ENCODE assay signal across 12 cellular contexts in the genomic region with DNA sequence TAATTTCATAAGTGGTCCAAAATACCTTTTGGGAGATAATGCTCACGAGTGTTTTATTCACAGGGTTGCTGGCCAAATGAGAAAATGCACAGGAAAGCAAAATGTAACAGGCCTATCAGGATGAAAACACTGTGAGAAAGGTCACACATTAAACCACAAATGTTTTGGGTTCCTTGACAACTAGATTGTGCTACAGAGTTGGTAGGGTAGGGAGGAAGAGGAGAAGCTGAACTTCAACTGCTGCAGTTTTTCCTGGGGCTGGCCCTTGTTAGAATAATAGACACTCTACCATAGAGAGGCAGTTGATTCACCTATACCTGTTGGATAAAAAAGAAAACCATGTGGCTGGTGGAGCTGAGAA. TPM values are rescaled to one million over a fixed set of nuclear protein-coding genes. Genes with fewer than 3 reads are reported as not detected.
DNase-seq lines count a peak whose midpoint lies in the region; ATAC-seq, FAIRE-seq and TF ChIP-seq lines count a peak whose summit lies in the region.
"Had no signal": no experiment of that assay in that cellular context is flagged by ENCODE, and none has a peak within 500 bp of the region (broad histone marks: within the 10 kb centered on the region; RNA-seq: fewer than 3 reads in every experiment).

No MANE protein-coding gene starts in this region.

- H3K9ac ChIP-seq in mammary epithelial cell (ENCODE audit: insufficient read depth, low read length): no peak overlapping the region

- H3K4me1 ChIP-seq in mammary epithelial cell (ENCODE audit: insufficient read depth, low read length): peaks cover 4% of the 10 kb centered on the region
- no peaks in the 10 kb centered on the region for H3K4me1 ChIP-seq in small intestine (ENCODE audit: control insufficient read depth in 2 of 2, insufficient read depth in 1 of 2, low read depth in 1 of 2, low read length in 1 of 2)

- 88% methylated on average over 1 of the region's 1 CpG for WGBS in mammary epithelial cell (ENCODE audit: low coverage, missing lambda C conversion rate)
- WGBS in small intestine, 3 donors: 3 to 36% (median 15%) methylated on average over 1 of the region's 1 CpG

- H3K9me3 ChIP-seq in mammary epithelial cell (replicated peaks; ENCODE audit: insufficient read depth, low read length) (no peaks in the 10 kb centered on the region), small intestine (ENCODE audit: control insufficient read depth, low read depth) (no peaks in the 10 kb centered on the region)

- no peaks in the 10 kb centered on the region for H4K20me1 ChIP-seq in mammary epithelial cell (ENCODE audit: insufficient read depth, low read length)

- H3K79me2 ChIP-seq in mammary epithelial cell (ENCODE audit: insufficient read depth, low read length): no peaks in the 10 kb centered on the region

- H3K4me3 ChIP-seq in mammary epithelial cell (replicated peaks in 1 of 3; ENCODE audit: insufficient read depth in 1 of 3, low read depth in 2 of 3, low read length in 3 of 3): no peak overlapping the region
- H3K4me3 ChIP-seq in small intestine (ENCODE audit: low read depth in 1 of 2, low read length in 2 of 2): no peak overlapping the region

- FAIRE-seq in small intestine (lab: Jason Lieb, UNC): no peak
- FAIRE-seq: A204.1 had no signal

- no peak overlapping the region for H3K27ac ChIP-seq in mammary epithelial cell (ENCODE audit: insufficient read depth, low read depth, low read length)
- peak overlapping the region in 1 of 2 donors; percentile 43 for H3K27ac ChIP-seq in small intestine (ENCODE audit: low read depth in 1 of 2, low read length in 1 of 2)
- H3K27ac ChIP-seq: epithelial cell of prostate had no signal

- H3K27me3 ChIP-seq in mammary epithelial cell (ENCODE audit: insufficient read depth, low read length) (no peaks in the 10 kb centered on the region), small intestine (ENCODE audit: control insufficient read depth in 2 of 2, insufficient read depth in 2 of 2, low read length in 2 of 2) (no peaks in the 10 kb centered on the region)

- CTCF ChIA-PET in mammary epithelial cell (lab: Charles Lee; ENCODE audit: low non-redundant PET): no interaction called here

- in situ Hi-C loops in mammary epithelial cell (cut with MboI; ENCODE audit: low sequenced_read_pairs in 2 of 2): no loop called here

- H3K36me3 ChIP-seq in mammary epithelial cell (ENCODE audit: insufficient read depth, low read length) (no peaks in the 10 kb centered on the region), small intestine (ENCODE audit: control insufficient read depth in 2 of 2, insufficient read depth in 2 of 2, low read length in 2 of 2) (no peaks in the 10 kb centered on the region)

- no peak for TF ChIP-seq CTCF in mammary epithelial cell (conservative IDR thresholded peaks at IDR 0.05 in 1 of 2, IDR thresholded peaks at IDR 0.05 in 1 of 2; ENCODE audit: extremely low read depth in 1 of 2, insufficient read depth in 1 of 2, low read depth in 1 of 2, low read length in 2 of 2)

- intact Hi-C loops in mammary epithelial cell (cut with micrococcal nuclease): no loop called here

- dilution Hi-C loops in mammary epithelial cell (cut with HindIII; ENCODE audit: low sequenced_read_pairs): no loop called here

- BruUV-seq in mammary epithelial cell (replicated peaks; lab: Mats Ljungman, UMichigan): no TSS peak

- H3K4me2 ChIP-seq in mammary epithelial cell (ENCODE audit: insufficient read depth, low read depth, low read length): no peak overlapping the region

- H2AFZ ChIP-seq in mammary epithelial cell (ENCODE audit: low read depth, low read length): no peak overlapping the region

- DNase-seq in NOMO-1 treated with DMSO at 0.1 percent for 48 hours (lab: John Stamatoyannopoulos, UW; ENCODE audit: unreplicated experiment) (peak; percentile 11), NOMO-1 treated with dmso at 0.1 percent for 144 hours (lab: John Stamatoyannopoulos, UW; ENCODE audit: unreplicated experiment) (no peak), M059J (ENCODE audit: low read depth) (peak; percentile 30), mammary epithelial cell (peak; percentile 9), small intestine (peak; percentile 74), hippocampal formation (lab: John Stamatoyannopoulos, UW) (no peak)
- DNase-seq: GOT3, NCI-H510A had no signal

- ATAC-seq in HG02571 (IDR thresholded peaks at IDR 0.05; ENCODE audit: unreplicated experiment) (no peak), GM19328 (IDR thresholded peaks at IDR 0.05; ENCODE audit: unreplicated experiment) (no peak)

RNA-seq across cellular contexts. Expression of gene PAQR8, which starts 28.1 kb away (rescaled TPM):
- 4.9 and 9.9 TPM in 2 replicates for total RNA-seq in M059J (2014; rRNA removed; shearing (Covaris generic))
- 1 to 10 TPM in 1 of 2 donors, under 1 TPM in 1; 0.17 to 3.4 TPM for total RNA-seq in mammary epithelial cell
- polyA plus RNA-seq in mammary epithelial cell (1.4 TPM), small intestine (10 to 100 TPM; 14.1 to 28.6 (median 28.6) TPM)
- 2.2 TPM for polyA minus RNA-seq in mammary epithelial cell

RNA-seq across cellular contexts. Expression of gene MCM3, which starts 49.3 kb away (rescaled TPM):
- total RNA-seq in M059J (2014; rRNA removed; shearing (Covaris generic)): 135 and 211 TPM in 2 replicates
- total RNA-seq in mammary epithelial cell: 10 to 100 TPM; 23.5 to 69.5 TPM
- 127 TPM for polyA plus RNA-seq in mammary epithelial cell
- 152 TPM for polyA minus RNA-seq in mammary epithelial cell
- 10 to 100 TPM in 2 of 3 donors, 1 to 10 TPM in 1; 9.4 to 46.8 (median 11.1) TPM for polyA plus RNA-seq in small intestine

Comparison
In these comparisons a context has a peak if more than half of its experiments do, and no peak if none do; other contexts are left out.
1. DNase-seq: peak in NOMO-1 treated with DMSO at 0.1 percent for 48 hours (single experiment), M059J (single experiment), mammary epithelial cell (single experiment) and small intestine (single experiment); none in NOMO-1 treated with dmso at 0.1 percent for 144 hours (single experiment) and hippocampal formation (0 of 2).